20 cellular contexts compared by ENCODE assay signal in genomic region chr6:159438106-159438505, GRCh38.
DNase-seq lines count a peak whose midpoint lies in the region; ATAC-seq and TF ChIP-seq lines count a peak whose summit lies in the region.
"Had no signal": no experiment of that assay in that cellular context is flagged by ENCODE, and none has a peak within 500 bp of the region (broad histone marks: within the 10 kb centered on the region; RNA-seq: fewer than 3 reads in every experiment).

No MANE protein-coding gene starts in this region.

- H3K9me3 Mint-ChIP-seq in stimulated activated naive CD8-positive, alpha-beta T cell treated with anti-CD3 and anti-CD28 coated beads, Interleukin-15, amount 100 ng/mL, for 72 hours, result peaks cover 11 to 24% of the 10 kb centered on the region in 2 donors

- no peak overlapping the region for H3K4me3 Mint-ChIP-seq in stimulated activated naive CD8-positive, alpha-beta T cell treated with anti-CD3 and anti-CD28 coated beads, Interleukin-15, amount 100 ng/mL, for 72 hours
- H3K4me3 Mint-ChIP-seq: CD4-positive, alpha-beta memory T cell had no signal

- TF ChIP-seq EP300 in esophagus muscularis mucosa (IDR thresholded peaks at IDR 0.05), result no peak

- ATAC-seq in stimulated activated naive CD8-positive, alpha-beta T cell treated with anti-CD3 and anti-CD28 coated beads, Interleukin-15, amount 100 ng/mL, for 72 hours, result no peak
- no peak for ATAC-seq in esophagus mucosa
- ATAC-seq: A549, GM12878 had no signal

- H3K4me3 ChIP-seq in right atrium auricular region (no peak overlapping the region), esophagus muscularis mucosa (no peak overlapping the region)
- H3K4me3 ChIP-seq: A549, GM12878, GM23248 had no signal

- intact Hi-C loops in cardiac septum (cut with DNase I), result no loop called here
- intact Hi-C loops in esophagus muscularis mucosa (cut with DNase I), result no loop called here

- H3K27ac ChIP-seq in right atrium auricular region (no peak overlapping the region), esophagus muscularis mucosa (replicated peaks in 1 of 4) (no peak overlapping the region)
- H3K27ac ChIP-seq: A549, GM23248 had no signal

- no peak overlapping the region for H3K27ac Mint-ChIP-seq in stimulated activated naive CD8-positive, alpha-beta T cell treated with anti-CD3 and anti-CD28 coated beads, Interleukin-15, amount 100 ng/mL, for 72 hours
- H3K27ac Mint-ChIP-seq: CD4-positive, alpha-beta memory T cell had no signal

- WGBS in esophagus muscularis mucosa, result 88% methylated on average over 2 of the region's 2 CpGs

- peaks cover 24% of the 10 kb centered on the region for H3K27me3 Mint-ChIP-seq in stimulated activated naive CD8-positive, alpha-beta T cell treated with anti-CD3 and anti-CD28 coated beads, Interleukin-15, amount 100 ng/mL, for 72 hours

- DNase-seq in right atrium auricular region (ENCODE audit: low spot score) (peak; percentile 42), cardiac septum (ENCODE audit: low spot score) (no peak), NCI-H345 treated with DMSO at 0.1 percent for 48 hours (lab: John Stamatoyannopoulos, UW; ENCODE audit: unreplicated experiment) (peak; percentile 26), esophagus muscularis mucosa (ENCODE audit: extremely low spot score) (peak; percentile 57), HuH-7 (ENCODE audit: low spot score) (no peak)
- no peak for DNase-seq in stimulated activated naive CD8-positive, alpha-beta T cell treated with anti-CD3 and anti-CD28 coated beads, Interleukin-15, amount 100 ng/mL, for 72 hours
- DNase-seq: 8988T; C1 segment of cervical spinal cord; Calu3; CD4-positive, alpha-beta memory T cell; COR-L47; DMS79; EL; GDM1; GM23248; H7; HCEC 1CT had no signal

- TF ChIP-seq CTCF in right atrium auricular region (IDR thresholded peaks at IDR 0.05), result no peak
- TF ChIP-seq CTCF in esophagus muscularis mucosa (IDR thresholded peaks at IDR 0.05), result no peak

- no peaks in the 10 kb centered on the region for H3K4me1 Mint-ChIP-seq in stimulated activated naive CD8-positive, alpha-beta T cell treated with anti-CD3 and anti-CD28 coated beads, Interleukin-15, amount 100 ng/mL, for 72 hours
- H3K4me1 Mint-ChIP-seq: CD4-positive, alpha-beta memory T cell had no signal

- H3K27me3 ChIP-seq in right atrium auricular region (no peaks in the 10 kb centered on the region), esophagus muscularis mucosa (peaks cover 0 to 10% (median 0%) of the 10 kb centered on the region in 4 donors)

- peaks cover 7 to 12% of the 10 kb centered on the region in 2 donors for H3K9me3 ChIP-seq in right atrium auricular region
- H3K9me3 ChIP-seq in esophagus muscularis mucosa, result peaks cover 0 to 11% (median 8%) of the 10 kb centered on the region in 4 donors

- TF ChIP-seq POLR2A in esophagus muscularis mucosa (IDR thresholded peaks at IDR 0.05; ENCODE audit: low read depth), result no peak

- H3K4me1 ChIP-seq in right atrium auricular region (no peaks in the 10 kb centered on the region), esophagus muscularis mucosa (no peaks in the 10 kb centered on the region)
- H3K4me1 ChIP-seq: A549 had no signal

- H3K36me3 ChIP-seq in right atrium auricular region, result no peaks in the 10 kb centered on the region
- H3K36me3 ChIP-seq in esophagus muscularis mucosa, result no peaks in the 10 kb centered on the region

Comparison
In these comparisons a context has a peak if more than half of its experiments do, and no peak if none do; other contexts are left out.
1. DNase-seq: peak in right atrium auricular region (single experiment), NCI-H345 treated with DMSO at 0.1 percent for 48 hours (single experiment) and esophagus muscularis mucosa (single experiment); none in cardiac septum (single experiment), stimulated activated naive CD8-positive, alpha-beta T cell treated with anti-CD3 and anti-CD28 coated beads, Interleukin-15, amount 100 ng/mL, for 72 hours (0 of 2) and HuH-7 (single experiment).